ENCODE assay signal across 13 cellular contexts in genomic region chr5:142684508-142685031, GRCh38. TPM values are rescaled to one million over a fixed set of nuclear protein-coding genes. Genes with fewer than 3 reads are reported as not detected.
A peak's percentile ranks its signal among the peaks of the same experiment; 100 is the strongest.
DNase-seq lines count a peak whose midpoint lies in the region; ATAC-seq and TF ChIP-seq lines count a peak whose summit lies in the region.
"Had no signal": no experiment of that assay in that cellular context is flagged by ENCODE, and none has a peak within 500 bp of the region (broad histone marks: within the 10 kb centered on the region; RNA-seq: fewer than 3 reads in every experiment).

No MANE protein-coding gene starts in this region.

- CTCF ChIA-PET in MCF 10A (lab: Yijun Ruan, JAX): interaction anchor here (0.8 to 52.5 kb wide), 8 partner anchors 9 to 630 kb away, joined by 3 to 1243 read pairs (median 15); no protein-coding TSS in a partner anchor

- peaks cover 47% of the 10 kb centered on the region for H3K4me1 Mint-ChIP-seq in MCF 10A (ENCODE audit: insufficient read depth, unreplicated experiment)
- H3K4me1 Mint-ChIP-seq: activated naive CD8-positive, alpha-beta T cell treated with anti-CD3 and anti-CD28 coated beads, Interleukin-2, amount 10 ng/mL, durations not matched to agents 7 days and 5 days had no signal

- no peaks in the 10 kb centered on the region for H3K27me3 Mint-ChIP-seq in MCF 10A (ENCODE audit: insufficient read depth, unreplicated experiment)

- POLR2A ChIA-PET in MCF 10A (lab: Yijun Ruan, JAX): interaction anchor here (1.0 to 4.6 kb wide), 7 partner anchors 12 to 40 kb away, joined by 3 to 23 read pairs (median 6); no protein-coding TSS in a partner anchor

- H2BK15ac ChIP-seq in neuronal stem cell (ENCODE audit: low read length): no peak overlapping the region

- H2BK120ac ChIP-seq in neuronal stem cell (ENCODE audit: low read depth, low read length): no peak overlapping the region

- TF ChIP-seq POLR2A in breast epithelium (IDR thresholded peaks at IDR 0.05) (no peak), heart left ventricle (IDR thresholded peaks at IDR 0.05) (no peak)

- DNase-seq in breast epithelium (ENCODE audit: low spot score in 2 of 2): no peak
- DNase-seq in MCF 10A (ENCODE audit: unreplicated experiment): no peak
- no peak for DNase-seq in heart left ventricle
- no peak for DNase-seq in neuronal stem cell (ENCODE audit: low spot score)
- DNase-seq in aorta: peak in 1 of 2 donors; percentile 56
- no peak for DNase-seq in HK-2 (ENCODE audit: unreplicated experiment)
- DNase-seq in D341Med (ENCODE audit: low spot score): no peak
- DNase-seq: activated naive CD8-positive, alpha-beta T cell treated with anti-CD3 and anti-CD28 coated beads, Interleukin-2, amount 10 ng/mL, durations not matched to agents 7 days and 5 days; NCI-H1092; PC-3 had no signal

- H3K27ac ChIP-seq in breast epithelium (peak overlapping the region; percentile 74 to 92), heart left ventricle (peak overlapping the region in 11 of 12 donors; percentile 23 to 89 (median 76)), neuronal stem cell (replicated peaks; ENCODE audit: low read length) (peak overlapping the region; percentile 34), aorta (ENCODE audit: low read depth in 1 of 2, low read length in 2 of 2) (peak overlapping the region; percentile 55 to 64)

- H3K27ac Mint-ChIP-seq in MCF 10A (ENCODE audit: low read depth, unreplicated experiment): no peak overlapping the region
- H3K27ac Mint-ChIP-seq: activated naive CD8-positive, alpha-beta T cell treated with anti-CD3 and anti-CD28 coated beads, Interleukin-2, amount 10 ng/mL, durations not matched to agents 7 days and 5 days; natural killer cell treated with Interleukin-12 subunit alpha and Interleukin-12 subunit beta and Interleukin-15 and Interleukin-18, amount 100 ng/mL, for 72 hours had no signal

- no peak overlapping the region for H2BK12ac ChIP-seq in neuronal stem cell (ENCODE audit: low read length)

- H3K36me3 ChIP-seq in breast epithelium: no peaks in the 10 kb centered on the region
- peaks cover 0 to 4% (median 0%) of the 10 kb centered on the region in 9 donors for H3K36me3 ChIP-seq in heart left ventricle
- H3K36me3 ChIP-seq in neuronal stem cell (replicated peaks in 1 of 2; ENCODE audit: control insufficient read depth in 2 of 2, insufficient read depth in 2 of 2, low read length in 2 of 2): no peaks in the 10 kb centered on the region
- no peaks in the 10 kb centered on the region for H3K36me3 ChIP-seq in aorta (ENCODE audit: control insufficient read depth in 1 of 2, insufficient read depth in 2 of 2, low read length in 1 of 2)

- no peaks in the 10 kb centered on the region for H3K79me1 ChIP-seq in neuronal stem cell (ENCODE audit: low read depth, low read length)

- H3K4me3 ChIP-seq in breast epithelium: peak overlapping the region in 2 of 3 donors; percentile 39 to 54
- H3K4me3 ChIP-seq in heart left ventricle: peak overlapping the region in 9 of 12 donors; percentile 2 to 35 (median 24)
- no peak overlapping the region for H3K4me3 ChIP-seq in neuronal stem cell (ENCODE audit: low read length in 2 of 2)
- H3K4me3 ChIP-seq in aorta (ENCODE audit: low read length in 2 of 2): no peak overlapping the region

- no peak overlapping the region for H2AK5ac ChIP-seq in neuronal stem cell (ENCODE audit: low read depth, low read length)

- H3K4me2 ChIP-seq in neuronal stem cell (ENCODE audit: insufficient read depth, low read length, poor library complexity, severe bottlenecking): no peak overlapping the region

- H3K4ac ChIP-seq in neuronal stem cell (ENCODE audit: low read length): no peak overlapping the region

- H3K18ac ChIP-seq in neuronal stem cell (ENCODE audit: low read length): no peak overlapping the region

- peaks cover 4 to 5% of the 10 kb centered on the region in 2 donors for H3K4me1 ChIP-seq in breast epithelium
- H3K4me1 ChIP-seq in heart left ventricle: peaks cover 0 to 70% (median 56%) of the 10 kb centered on the region in 12 donors
- H3K4me1 ChIP-seq in neuronal stem cell (ENCODE audit: control insufficient read depth in 2 of 2, insufficient read depth in 1 of 2, low read depth in 1 of 2, low read length in 2 of 2): peaks cover 28 to 29% of the 10 kb centered on the region in 2 donors
- peaks cover 0 to 3% of the 10 kb centered on the region in 2 donors for H3K4me1 ChIP-seq in aorta (ENCODE audit: control insufficient read depth in 1 of 2, insufficient read depth in 2 of 2, low read length in 2 of 2)

- no peak overlapping the region for H4K91ac ChIP-seq in neuronal stem cell (ENCODE audit: low read depth, low read length, poor library complexity)

- ATAC-seq in heart left ventricle (peak in 2 of 4 donors; percentile 22 to 34), aorta (ENCODE audit: low FRiP score) (peak; percentile 49), HG03521 (IDR thresholded peaks at IDR 0.05; ENCODE audit: unreplicated experiment) (no peak)
- ATAC-seq: activated CD4-positive, CD25-positive, alpha-beta regulatory T cell treated with anti-CD3 and anti-CD28 coated beads, Interleukin-2, amount 50 U/mL, for 24 hours; PC-3 had no signal

- H3K36me3 Mint-ChIP-seq in MCF 10A (ENCODE audit: insufficient read depth, unreplicated experiment): no peaks in the 10 kb centered on the region
- H3K36me3 Mint-ChIP-seq: activated naive CD8-positive, alpha-beta T cell treated with anti-CD3 and anti-CD28 coated beads, Interleukin-2, amount 10 ng/mL, durations not matched to agents 7 days and 5 days; natural killer cell treated with Interleukin-12 subunit alpha and Interleukin-12 subunit beta and Interleukin-15 and Interleukin-18, amount 100 ng/mL, for 72 hours had no signal

- BruUV-seq in MCF 10A (replicated peaks; lab: Mats Ljungman, UMichigan): no TSS peak

- no peak overlapping the region for H4K8ac ChIP-seq in neuronal stem cell (ENCODE audit: low read depth, low read length)

- H3K9ac ChIP-seq in neuronal stem cell (ENCODE audit: low read depth, low read length, poor library complexity): no peak overlapping the region

- no peaks in the 10 kb centered on the region for H3K9me3 ChIP-seq in breast epithelium
- no peaks in the 10 kb centered on the region for H3K9me3 ChIP-seq in heart left ventricle
- no peaks in the 10 kb centered on the region for H3K9me3 ChIP-seq in neuronal stem cell (replicated peaks in 1 of 2; ENCODE audit: control insufficient read depth in 2 of 2, insufficient read depth in 1 of 2, low read depth in 1 of 2, low read length in 2 of 2)
- H3K9me3 ChIP-seq in aorta (ENCODE audit: control insufficient read depth, low read length): no peaks in the 10 kb centered on the region

- H3K14ac ChIP-seq in neuronal stem cell (ENCODE audit: low read length): no peak overlapping the region

- WGBS in heart left ventricle, 4 donors: 9 to 35% (median 23%) methylated on average over 9 of the region's 9 CpGs
- no CpG with 5 or more reads among the region's 9 CpGs for WGBS in neuronal stem cell (ENCODE audit: extremely low coverage in 2 of 2, insufficient read length in 2 of 2, insufficient replicate concordance in 1 of 2), 2 donors
- 7 to 25% methylated on average over 9 of the region's 9 CpGs for WGBS in aorta, 2 donors

- no peak for TF ChIP-seq CTCF in breast epithelium (IDR thresholded peaks at IDR 0.05)
- TF ChIP-seq CTCF in MCF 10A (IDR thresholded peaks at IDR 0.05; ENCODE audit: unreplicated experiment): no peak
- no peak for TF ChIP-seq CTCF in heart left ventricle (IDR thresholded peaks at IDR 0.05)

- no peak overlapping the region for H3K4me3 Mint-ChIP-seq in MCF 10A (ENCODE audit: unreplicated experiment)
- H3K4me3 Mint-ChIP-seq: activated naive CD8-positive, alpha-beta T cell treated with anti-CD3 and anti-CD28 coated beads, Interleukin-2, amount 10 ng/mL, durations not matched to agents 7 days and 5 days; natural killer cell treated with Interleukin-12 subunit alpha and Interleukin-12 subunit beta and Interleukin-15 and Interleukin-18, amount 100 ng/mL, for 72 hours had no signal

- no peak overlapping the region for H2BK5ac ChIP-seq in neuronal stem cell (ENCODE audit: low read length)

- intact Hi-C loops in breast epithelium (cut with DNase I; ENCODE audit: low total_unique reads) (no loop called here), MCF 10A (cut with micrococcal nuclease) (no loop called here), heart left ventricle (cut with DNase I) (no loop called here), aorta (cut with DNase I) (no loop called here)

- H3K9me3 Mint-ChIP-seq in MCF 10A (ENCODE audit: unreplicated experiment): no peaks in the 10 kb centered on the region
- H3K9me3 Mint-ChIP-seq: natural killer cell treated with Interleukin-12 subunit alpha and Interleukin-12 subunit beta and Interleukin-15 and Interleukin-18, amount 100 ng/mL, for 72 hours had no signal

- H2AFZ ChIP-seq in neuronal stem cell (ENCODE audit: low read length): peak overlapping the region; percentile 83

- no peak overlapping the region for H3K23ac ChIP-seq in neuronal stem cell (ENCODE audit: low read depth, low read length, poor library complexity)

- no peaks in the 10 kb centered on the region for H3K27me3 ChIP-seq in breast epithelium
- H3K27me3 ChIP-seq in heart left ventricle: no peaks in the 10 kb centered on the region
- no peaks in the 10 kb centered on the region for H3K27me3 ChIP-seq in neuronal stem cell (ENCODE audit: control insufficient read depth in 3 of 3, insufficient read depth in 3 of 3, low read depth in 1 of 3, low read length in 3 of 3)
- no peaks in the 10 kb centered on the region for H3K27me3 ChIP-seq in aorta (ENCODE audit: control insufficient read depth in 1 of 2, insufficient read depth in 2 of 2, low read length in 1 of 2)

RNA-seq across cellular contexts. Expression of gene FGF1, which starts 1.3 kb away (rescaled TPM):
- 10 to 100 TPM in 1 of 3 donors, 1 to 10 TPM in 1, under 1 TPM in 1; 0.32 to 20.3 (median 6.6) TPM for total RNA-seq in breast epithelium
- total RNA-seq in MCF 10A (2022): 0.34 and 0.65 TPM in 2 replicates
- total RNA-seq in heart left ventricle: 10 to 100 TPM; 41.2 to 74.7 (median 50.5) TPM
- polyA plus RNA-seq in heart left ventricle: 10 to 100 TPM in 1 of 2 donors, 1 to 10 TPM in 1; 8.7 to 22.4 TPM
- polyA plus RNA-seq in neuronal stem cell (2013, experiment 1 of 2): 0.18 TPM
- 0.10 TPM for polyA plus RNA-seq in neuronal stem cell (2013, experiment 2 of 2)
- total RNA-seq in aorta: 10 to 100 TPM; 24.4 to 25.6 TPM
- polyA plus RNA-seq in aorta: 10 to 100 TPM; 19.8 to 44.2 TPM
- total RNA-seq: activated naive CD8-positive, alpha-beta T cell treated with anti-CD3 and anti-CD28 coated beads, Interleukin-2, amount 10 ng/mL, durations not matched to agents 7 days and 5 days; natural killer cell treated with Interleukin-12 subunit alpha and Interleukin-12 subunit beta and Interleukin-15 and Interleukin-18, amount 100 ng/mL, for 72 hours had no signal

Comparison
In these comparisons a context has a peak if more than half of its experiments do, and no peak if none do; other contexts are left out.
1. H3K4me3 ChIP-seq: peak in breast epithelium (2 of 3) and heart left ventricle (9 of 12); none in neuronal stem cell (0 of 2) and aorta (0 of 2).
2. Peak in every context shown above with its lines, with median percentiles within 50 percentile points of each other: H3K27ac ChIP-seq.